9 cellular contexts compared by ENCODE assay signal in genomic region chr3:149969110-149969944, GRCh38. TPM values are rescaled to one million over a fixed set of nuclear protein-coding genes. Genes with fewer than 3 reads are reported as not detected.
DNase-seq lines count a peak whose midpoint lies in the region; ATAC-seq and TF ChIP-seq lines count a peak whose summit lies in the region.
"Had no signal": no experiment of that assay in that cellular context is flagged by ENCODE, and none has a peak within 500 bp of the region (broad histone marks: within the 10 kb centered on the region; RNA-seq: fewer than 3 reads in every experiment).

No MANE protein-coding gene starts in this region.

- ATAC-seq in GM21723 (IDR thresholded peaks at IDR 0.05; ENCODE audit: unreplicated experiment) = no peak
- no peak for ATAC-seq in GM21423 (IDR thresholded peaks at IDR 0.05; ENCODE audit: unreplicated experiment)

- peak overlapping the region; percentile 73 for H3K4me3 ChIP-seq in AG10803 (ENCODE audit: low read length)
- H3K4me3 ChIP-seq in H7 (ENCODE audit: insufficient read depth, low read depth, low read length) = peak overlapping the region; percentile 93
- H3K4me3 ChIP-seq in brain microvascular endothelial cell (ENCODE audit: low read depth, low read length) = peak overlapping the region; percentile 76
- peak overlapping the region; percentile 81 for H3K4me3 ChIP-seq in iPS-18c (ENCODE audit: insufficient read depth, low read depth, low read length)
- peak overlapping the region; percentile 79 to 98 (median 86) for H3K4me3 ChIP-seq in sigmoid colon

- H3K9me3 ChIP-seq in iPS-18c (ENCODE audit: control insufficient read depth, insufficient read depth, low read length) (no peaks in the 10 kb centered on the region), sigmoid colon (no peaks in the 10 kb centered on the region)

- in situ Hi-C loops in brain microvascular endothelial cell (cut with HindIII; ENCODE audit: low pct_ligation_motif_present, low sequenced_read_pairs) = no loop called here

- TF ChIP-seq EP300 in sigmoid colon (IDR thresholded peaks at IDR 0.05) = no peak

- peaks cover 0 to 55% (median 30%) of the 10 kb centered on the region in 4 donors for H3K4me1 ChIP-seq in sigmoid colon

- peak; percentile 38 for TF ChIP-seq CTCF in AG10803 (conservative IDR thresholded peaks at IDR 0.05; ENCODE audit: low read length)
- peak; percentile 25 for TF ChIP-seq CTCF in brain microvascular endothelial cell (IDR thresholded peaks at IDR 0.05; ENCODE audit: low read depth, low read length, missing control alignments)
- no peak for TF ChIP-seq CTCF in sigmoid colon (IDR thresholded peaks at IDR 0.05)

- no peaks in the 10 kb centered on the region for H3K27me3 ChIP-seq in H7 (ENCODE audit: control insufficient read depth, insufficient read depth, low read length)
- no peaks in the 10 kb centered on the region for H3K27me3 ChIP-seq in brain microvascular endothelial cell (replicated peaks)
- H3K27me3 ChIP-seq in sigmoid colon = no peaks in the 10 kb centered on the region

- 11 to 43% methylated on average over 16 of the region's 16 CpGs for WGBS in sigmoid colon, 2 donors

- H3K36me3 ChIP-seq in H7 (replicated peaks; ENCODE audit: control insufficient read depth, insufficient read depth, low read length) (peaks cover 7% of the 10 kb centered on the region), brain microvascular endothelial cell (replicated peaks) (peaks cover 11% of the 10 kb centered on the region), sigmoid colon (peaks cover 0 to 10% (median 0%) of the 10 kb centered on the region in 4 donors)

- H3K27ac ChIP-seq in brain microvascular endothelial cell (peak overlapping the region; percentile 95), sigmoid colon (peak overlapping the region; percentile 92 to 98 (median 97))
- H3K27ac ChIP-seq: HL-60 had no signal

- DNase-seq in AG10803 (ENCODE audit: low read depth) (peak; percentile 90), H7 (peak; percentile 43), NCI-H526 treated with DMSO at 0.1 percent for 48 hours (lab: John Stamatoyannopoulos, UW) (peak; percentile 86), brain microvascular endothelial cell (peak; percentile 77), sigmoid colon (peak; percentile 74)

- no peak for TF ChIP-seq POLR2A in sigmoid colon (IDR thresholded peaks at IDR 0.05)

- intact Hi-C loops in sigmoid colon (cut with DNase I) = loop anchor here (5.0 kb wide), 1 partner anchor 528 kb away; no protein-coding TSS in a partner anchor

RNA-seq across cellular contexts. Expression of gene PFN2, which starts 1.4 kb away (rescaled TPM):
- 236 and 243 TPM in 2 replicates for total RNA-seq in H7 (2014; rRNA removed; shearing (Covaris generic))
- 10 to 100 TPM; 37.5 to 62.4 (median 60.1) TPM for total RNA-seq in sigmoid colon
- 10 to 100 TPM; 33.7 to 52.5 (median 50.5) TPM for polyA plus RNA-seq in sigmoid colon

Comparison
In these comparisons a context has a peak if more than half of its experiments do, and no peak if none do; other contexts are left out.
1. CTCF ChIP-seq: peak in AG10803 (single experiment) and brain microvascular endothelial cell (single experiment); none in sigmoid colon (0 of 4).
2. Peak in every context shown above with its lines, with median percentiles within 50 percentile points of each other: DNase-seq and H3K4me3 ChIP-seq.